In genomic region chr16:56317998-56318912, GRCh38 we compare ENCODE assay signal across 8 cellular contexts.
DNase-seq lines count a peak whose midpoint lies in the region; ATAC-seq, FAIRE-seq and TF ChIP-seq lines count a peak whose summit lies in the region.

No MANE protein-coding gene starts in this region.

- DNase-seq in C1 segment of cervical spinal cord (lab: John Stamatoyannopoulos, UW) (peak; percentile 13 to 91 (median 80)), NT2/D1 (ENCODE audit: low read depth, low spot score) (peak; percentile 68), activated T-cell treated with anti-CD3 and anti-CD28 coated beads for 24 hours (ENCODE audit: low read depth) (peak; percentile 75), endothelial cell of umbilical vein (ENCODE audit: low read depth, low spot score) (peak; percentile 71), midbrain (lab: John Stamatoyannopoulos, UW) (peak; percentile 90)
- peak; percentile 45 to 60 for DNase-seq in stimulated activated CD8-positive, alpha-beta memory T cell treated with anti-CD3 and anti-CD28 coated beads, Interleukin-2, amount 100 ng/mL, for 1 hour (ENCODE audit: low read depth in 2 of 2)

- H3K36me3 ChIP-seq in NT2/D1 (ENCODE audit: insufficient read depth, insufficient read length, low read length): no peaks in the 10 kb centered on the region
- H3K36me3 ChIP-seq in endothelial cell of umbilical vein (ENCODE audit: control insufficient read depth in 2 of 2, extremely low read depth in 1 of 2, insufficient read depth in 2 of 2, low read length in 2 of 2): no peaks in the 10 kb centered on the region

- H3K4me3 ChIP-seq in NT2/D1 (ENCODE audit: insufficient read length, low read depth) (no peak overlapping the region), endothelial cell of umbilical vein (replicated peaks in 1 of 3; ENCODE audit: insufficient read depth in 1 of 3, low read depth in 1 of 3, low read length in 3 of 3) (peak overlapping the region in 1 of 3 experiments; percentile 10)

- CTCF ChIA-PET in endothelial cell of umbilical vein (lab: Charles Lee): interaction anchor here (0.6 to 6.6 kb wide), 30 partner anchors 8 to 853 kb away, joined by 3 to 166 read pairs (median 4); no protein-coding TSS in a partner anchor

- H3K27me3 ChIP-seq in NT2/D1 (ENCODE audit: insufficient read depth, insufficient read length) (peaks cover 18% of the 10 kb centered on the region), endothelial cell of umbilical vein (ENCODE audit: control insufficient read depth in 2 of 2, insufficient read depth in 2 of 2, low read length in 2 of 2) (peaks cover 4 to 6% of the 10 kb centered on the region in 2 experiments)

- ATAC-seq in GM19328 (IDR thresholded peaks at IDR 0.05; ENCODE audit: unreplicated experiment) (peak; percentile 91), HG03469 (IDR thresholded peaks at IDR 0.05; ENCODE audit: unreplicated experiment) (peak; percentile 77)

- peak; percentile 89 to 94 for TF ChIP-seq CTCF in endothelial cell of umbilical vein (IDR thresholded peaks at IDR 0.05; ENCODE audit: extremely low read depth in 1 of 2, insufficient read depth in 1 of 2, low read depth in 1 of 2, low read length in 2 of 2)

- no peaks in the 10 kb centered on the region for H4K20me1 ChIP-seq in endothelial cell of umbilical vein (replicated peaks; ENCODE audit: control insufficient read depth, extremely low read depth, insufficient read depth, low read length)

- no peaks in the 10 kb centered on the region for H3K9me1 ChIP-seq in endothelial cell of umbilical vein (replicated peaks; ENCODE audit: control insufficient read depth, extremely low read depth, insufficient read depth, low read length)

- no TSS peak for BruUV-seq in endothelial cell of umbilical vein (replicated peaks; lab: Mats Ljungman, UMichigan)

- H3K9ac ChIP-seq in NT2/D1 (ENCODE audit: insufficient read length, low read depth) (peak overlapping the region; percentile 65), endothelial cell of umbilical vein (replicated peaks; ENCODE audit: extremely low read depth, insufficient read depth, low read length) (no peak overlapping the region)

- dilution Hi-C loops in endothelial cell of umbilical vein (cut with MboI; ENCODE audit: extremely low pct_ligation_motif_present, low sequenced_read_pairs): no loop called here

- peak overlapping the region; percentile 59 for H3K4me2 ChIP-seq in endothelial cell of umbilical vein (ENCODE audit: insufficient read depth, low read length)

- peak overlapping the region; percentile 90 for H2AFZ ChIP-seq in endothelial cell of umbilical vein (ENCODE audit: low read depth, low read length)

- intact Hi-C loops in endothelial cell of umbilical vein (cut with micrococcal nuclease): loop anchor here (1.0 to 10.0 kb wide), 6 partner anchors 39 to 853 kb away; partner anchors contain the start of gene GNAO1

- TF ChIP-seq POLR2A in endothelial cell of umbilical vein (IDR thresholded peaks at IDR 0.05; ENCODE audit: low read depth, low read length): no peak

- H3K4me1 ChIP-seq in NT2/D1 (ENCODE audit: insufficient read depth, insufficient read length) (peaks cover 3% of the 10 kb centered on the region), endothelial cell of umbilical vein (ENCODE audit: control insufficient read depth, extremely low read depth, insufficient read depth, low read length) (no peaks in the 10 kb centered on the region)

- H3K79me2 ChIP-seq in endothelial cell of umbilical vein (ENCODE audit: control insufficient read depth, insufficient read depth, low read length): no peaks in the 10 kb centered on the region

- H3K9me3 ChIP-seq in NT2/D1 (ENCODE audit: insufficient read depth, low read length) (no peaks in the 10 kb centered on the region), endothelial cell of umbilical vein (replicated peaks; ENCODE audit: control insufficient read depth, insufficient read depth, low read length) (no peaks in the 10 kb centered on the region)

- peak; percentile 89 for FAIRE-seq in endothelial cell of umbilical vein (lab: Jason Lieb, UNC)

- H3K27ac ChIP-seq in endothelial cell of umbilical vein (ENCODE audit: insufficient read depth, low read depth, low read length): no peak overlapping the region

- POLR2A ChIA-PET in endothelial cell of umbilical vein (lab: Charles Lee): no interaction called here

TF ChIP-seq in endothelial cell of umbilical vein, 7 proteins besides CTCF, POLR2A, EP300 and RAD21:
- TF ChIP-seq FOS (IDR thresholded peaks at IDR 0.05; ENCODE audit: borderline replicate concordance, insufficient read depth, low read length): no peak
- TF ChIP-seq JUN (IDR thresholded peaks at IDR 0.05; ENCODE audit: borderline replicate concordance, insufficient read depth, insufficient read length, low read depth): no peak
- no peak for TF ChIP-seq POLR2AphosphoS5 (IDR thresholded peaks at IDR 0.05; ENCODE audit: insufficient read depth, low read depth, low read length)
- TF ChIP-seq EZH2 (IDR thresholded peaks at IDR 0.05; ENCODE audit: borderline replicate concordance, low read depth, low read length, severe bottlenecking): no peak
- TF ChIP-seq MAX (IDR thresholded peaks at IDR 0.05; ENCODE audit: insufficient read depth, insufficient read length): no peak
- no peak for TF ChIP-seq GATA2 (IDR thresholded peaks at IDR 0.05; ENCODE audit: insufficient read depth, insufficient read length, low read depth, low read length)
- no peak for TF ChIP-seq MYC (IDR thresholded peaks at IDR 0.05; ENCODE audit: low read depth, low read length)
